8 cellular contexts compared by ENCODE assay signal in genomic region chr6:28839443-28840120, GRCh38.
A peak's percentile ranks its signal among the peaks of the same experiment; 100 is the strongest.
DNase-seq lines count a peak whose midpoint lies in the region; ATAC-seq lines count a peak whose summit lies in the region.

No MANE protein-coding gene starts in this region.

- H3K27me3 ChIP-seq in stomach smooth muscle (ENCODE audit: control insufficient read depth in 1 of 2, insufficient read depth in 2 of 2, low read length in 2 of 2), result peaks cover 3 to 14% of the 10 kb centered on the region in 2 donors

- H3K36me3 ChIP-seq in stomach smooth muscle (ENCODE audit: control insufficient read depth in 2 of 2, insufficient read depth in 2 of 2, low read length in 2 of 2), result no peaks in the 10 kb centered on the region

- H3K9ac ChIP-seq in stomach smooth muscle (ENCODE audit: low read length in 2 of 2), result peak overlapping the region in 1 of 2 donors; percentile 61

- no peak for ATAC-seq in activated T-helper 17 cell treated with anti-CD3 and anti-CD28 coated beads, Interleukin-2, amount 50 U/mL, for 72 hours (replicated peaks)
- ATAC-seq in GM19467 (IDR thresholded peaks at IDR 0.05; ENCODE audit: unreplicated experiment), result no peak

- no peak overlapping the region for H3K27ac Mint-ChIP-seq in T-helper 2 cell treated with Interferon-gamma antibody and Interleukin-4, amounts not matched to agents 5 μg/mL and 100 μg/mL, for 36 hours
- peak overlapping the region; percentile 97 for H3K27ac Mint-ChIP-seq in activated T-helper 17 cell treated with anti-CD3 and anti-CD28 coated beads, Interleukin-2, amount 50 U/mL, for 72 hours
- H3K27ac Mint-ChIP-seq in immature natural killer cell, result peak overlapping the region in 5 of 6 donors; percentile 77 to 89 (median 88)

- H3K4me1 Mint-ChIP-seq in T-helper 2 cell treated with Interferon-gamma antibody and Interleukin-4, amounts not matched to agents 5 μg/mL and 100 μg/mL, for 36 hours (ENCODE audit: low read depth), result peaks cover 16% of the 10 kb centered on the region
- H3K4me1 Mint-ChIP-seq in activated T-helper 17 cell treated with anti-CD3 and anti-CD28 coated beads, Interleukin-2, amount 50 U/mL, for 72 hours, result peaks cover 16% of the 10 kb centered on the region
- H3K4me1 Mint-ChIP-seq in immature natural killer cell, result peaks cover 23 to 30% of the 10 kb centered on the region in 2 donors

- peaks cover 45% of the 10 kb centered on the region for H3K27me3 Mint-ChIP-seq in T-helper 2 cell treated with Interferon-gamma antibody and Interleukin-4, amounts not matched to agents 5 μg/mL and 100 μg/mL, for 36 hours (ENCODE audit: low read depth)
- H3K27me3 Mint-ChIP-seq in activated T-helper 17 cell treated with anti-CD3 and anti-CD28 coated beads, Interleukin-2, amount 50 U/mL, for 72 hours, result peaks cover 7% of the 10 kb centered on the region
- H3K27me3 Mint-ChIP-seq in immature natural killer cell (ENCODE audit: low read depth in 3 of 3), result peaks cover 20 to 44% (median 32%) of the 10 kb centered on the region in 3 donors

- no peak for DNase-seq in T-helper 2 cell treated with Interferon-gamma antibody and Interleukin-4, amounts not matched to agents 5 μg/mL and 100 μg/mL, for 36 hours (ENCODE audit: low spot score)
- no peak for DNase-seq in T-helper 2 cell
- no peak for DNase-seq in immature natural killer cell
- no peak for DNase-seq in stimulated activated naive CD4-positive, alpha-beta T cell treated with Interleukin-2 at 50 U/mL for 16 hours (lab: John Stamatoyannopoulos, UW)
- DNase-seq in stimulated activated CD4-positive, alpha-beta T cell treated with anti-CD3 and anti-CD28 coated beads, Interleukin-4, amount 100 ng/mL, for 4 hours, result no peak

- no peaks in the 10 kb centered on the region for H3K36me3 Mint-ChIP-seq in T-helper 2 cell treated with Interferon-gamma antibody and Interleukin-4, amounts not matched to agents 5 μg/mL and 100 μg/mL, for 36 hours (ENCODE audit: low read depth)
- H3K36me3 Mint-ChIP-seq in activated T-helper 17 cell treated with anti-CD3 and anti-CD28 coated beads, Interleukin-2, amount 50 U/mL, for 72 hours (ENCODE audit: low read depth), result peaks cover 17% of the 10 kb centered on the region
- H3K36me3 Mint-ChIP-seq in immature natural killer cell, result no peaks in the 10 kb centered on the region

- peak overlapping the region; percentile 85 to 92 for H3K4me3 ChIP-seq in stomach smooth muscle (ENCODE audit: low read length in 2 of 2)

- no peaks in the 10 kb centered on the region for H3K9me3 Mint-ChIP-seq in T-helper 2 cell treated with Interferon-gamma antibody and Interleukin-4, amounts not matched to agents 5 μg/mL and 100 μg/mL, for 36 hours
- no peaks in the 10 kb centered on the region for H3K9me3 Mint-ChIP-seq in activated T-helper 17 cell treated with anti-CD3 and anti-CD28 coated beads, Interleukin-2, amount 50 U/mL, for 72 hours
- peaks cover 0 to 5% (median 0%) of the 10 kb centered on the region in 6 donors for H3K9me3 Mint-ChIP-seq in immature natural killer cell

- no peaks in the 10 kb centered on the region for H3K9me3 ChIP-seq in stomach smooth muscle (ENCODE audit: control insufficient read depth in 2 of 2, low read length in 2 of 2)

- H3K4me3 Mint-ChIP-seq in T-helper 2 cell treated with Interferon-gamma antibody and Interleukin-4, amounts not matched to agents 5 μg/mL and 100 μg/mL, for 36 hours, result peak overlapping the region; percentile 94
- H3K4me3 Mint-ChIP-seq in activated T-helper 17 cell treated with anti-CD3 and anti-CD28 coated beads, Interleukin-2, amount 50 U/mL, for 72 hours, result peak overlapping the region; percentile 94
- H3K4me3 Mint-ChIP-seq in immature natural killer cell, result peak overlapping the region; percentile 90 to 96 (median 93)

- H3K27ac ChIP-seq in stomach smooth muscle (ENCODE audit: low read length), result no peak overlapping the region

- H3K4me1 ChIP-seq in stomach smooth muscle (ENCODE audit: control insufficient read depth, insufficient read depth, low read length), result peaks cover 11% of the 10 kb centered on the region
